ENCODE assay signal across 8 cellular contexts in the genomic region with DNA sequence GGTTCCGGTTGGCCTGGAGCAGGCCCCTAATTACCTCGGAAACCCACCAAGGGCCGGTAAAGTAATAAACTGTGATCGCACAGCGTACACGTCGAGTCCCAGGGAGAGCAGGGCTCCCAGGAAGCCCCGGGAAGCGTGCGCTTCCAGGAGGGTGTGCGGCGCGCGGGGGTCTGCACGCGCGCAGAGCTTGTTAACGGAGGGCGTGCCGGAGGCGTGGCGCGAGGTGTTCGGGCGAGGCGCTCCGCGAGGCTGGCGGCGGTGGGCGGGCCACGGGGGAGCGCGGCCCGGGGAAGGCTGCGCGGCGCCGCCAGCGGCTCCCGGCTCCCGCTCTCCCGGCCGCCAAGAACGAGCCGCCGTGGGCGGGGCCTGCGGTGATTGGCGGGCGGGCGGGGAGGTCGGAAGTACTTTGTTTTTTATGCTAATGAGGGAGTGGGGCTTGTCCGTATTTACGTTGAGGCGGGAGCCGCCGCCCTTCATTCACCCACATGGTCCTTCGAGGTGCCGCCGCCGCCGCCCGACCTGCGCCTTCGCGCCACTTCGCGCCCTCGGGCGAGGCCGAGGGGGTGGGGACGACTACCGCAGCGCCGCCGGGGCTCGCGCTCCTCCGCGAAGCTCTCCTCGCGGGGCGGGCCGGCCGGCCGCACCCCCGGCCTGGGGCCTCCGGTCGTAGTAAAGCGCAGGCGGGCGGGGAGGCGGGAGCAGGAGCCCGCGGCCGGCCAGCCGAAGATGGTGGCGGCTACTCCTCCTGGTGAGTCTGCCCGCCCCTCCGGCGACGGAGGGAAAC. TPM values are rescaled to one million over a fixed set of nuclear protein-coding genes. Genes with fewer than 3 reads are reported as not detected.
A peak's percentile ranks its signal among the peaks of the same experiment; 100 is the strongest.
DNase-seq lines count a peak whose midpoint lies in the region; ATAC-seq lines count a peak whose summit lies in the region.

A gene (plus strand): TSS at position 476 of the 784 bp plus-strand sequence.

- no peaks in the 10 kb centered on the region for H3K9me3 ChIP-seq in mesenchymal stem cell (ENCODE audit: control insufficient read depth, low read length)

- POLR2A ChIA-PET in activated CD8-positive, alpha-beta memory T cell treated with anti-CD3 and anti-CD28 coated beads for 36 hours (lab: Charles Lee): interaction anchor here (0.6 to 2.4 kb wide), 5 partner anchors 11 to 71 kb away, joined by 3 to 8 read pairs (median 3); no protein-coding TSS in a partner anchor

- H3K9ac ChIP-seq in mesenchymal stem cell (ENCODE audit: low read length): peak within 1 kb of the TSS; percentile 91

- peaks cover 4% of the 10 kb centered on the region for H3K4me1 ChIP-seq in mesenchymal stem cell (ENCODE audit: control insufficient read depth, insufficient read depth, low read depth, low read length)

- H2BK5ac ChIP-seq in mesenchymal stem cell (ENCODE audit: low read depth, low read length, poor library complexity, severe bottlenecking): peak within 1 kb of the TSS; percentile 96

- ATAC-seq in GM21367 (IDR thresholded peaks at IDR 0.05; ENCODE audit: unreplicated experiment): peak; percentile 53

- CTCF ChIA-PET in activated CD8-positive, alpha-beta memory T cell treated with anti-CD3 and anti-CD28 coated beads for 36 hours (lab: Charles Lee): interaction anchor here (2.8 kb wide), 1 partner anchor 35 kb away, joined by 13 read pairs; no protein-coding TSS in a partner anchor

- H4K8ac ChIP-seq in mesenchymal stem cell (ENCODE audit: low read length): peak within 1 kb of the TSS; percentile 80

- H2BK12ac ChIP-seq in mesenchymal stem cell (ENCODE audit: low read length in 2 of 2): peak within 1 kb of the TSS in 1 of 2 experiments; percentile 52

- DNase-seq in COLO829 (ENCODE audit: low spot score) (peak; percentile 83), HT1080 (ENCODE audit: low read depth) (peak; percentile 93), NOMO-1 (lab: John Stamatoyannopoulos, UW; ENCODE audit: unreplicated experiment in 2 of 2) (peak; percentile 97 to 100), mesenchymal stem cell (peak; percentile 86)
- peak; percentile 84 for DNase-seq in effector CD8-positive, alpha-beta T cell (lab: John Stamatoyannopoulos, UW)
- peak; percentile 79 for DNase-seq in stimulated activated CD8-positive, alpha-beta memory T cell treated with anti-CD3 and anti-CD28 coated beads, Interleukin-12 subunit alpha, Interleukin-12 subunit beta, amount 100 ng/mL, for 1 hour (ENCODE audit: low read depth)

- peak within 1 kb of the TSS; percentile 99 for H2BK15ac ChIP-seq in mesenchymal stem cell (ENCODE audit: low read depth, poor library complexity, severe bottlenecking)

- peak within 1 kb of the TSS; percentile 98 for H2BK120ac ChIP-seq in mesenchymal stem cell (ENCODE audit: low read depth, low read length)

- peak within 1 kb of the TSS; percentile 92 to 97 for H3K14ac ChIP-seq in mesenchymal stem cell (ENCODE audit: low read length in 2 of 2)

- H4K91ac ChIP-seq in mesenchymal stem cell (ENCODE audit: low read length): peak within 1 kb of the TSS; percentile 95

- H3K18ac ChIP-seq in mesenchymal stem cell (ENCODE audit: low read depth in 1 of 2, low read length in 2 of 2): peak within 1 kb of the TSS; percentile 98 to 99

- peaks cover 6 to 25% of the 10 kb centered on the region in 2 experiments for H3K36me3 ChIP-seq in mesenchymal stem cell (ENCODE audit: control insufficient read depth in 1 of 2, insufficient read depth in 2 of 2, low read depth in 1 of 2, low read length in 2 of 2)

- H3K27me3 ChIP-seq in mesenchymal stem cell (ENCODE audit: control insufficient read depth in 1 of 2, insufficient read depth in 1 of 2, low read length in 2 of 2): peaks cover 0 to 19% of the 10 kb centered on the region in 2 experiments

- peak within 1 kb of the TSS; percentile 94 to 97 for H3K4me3 ChIP-seq in mesenchymal stem cell (ENCODE audit: insufficient read depth in 1 of 2, low read depth in 1 of 2, low read length in 2 of 2)

- no peaks in the 10 kb centered on the region for H3K79me1 ChIP-seq in mesenchymal stem cell (replicated peaks; ENCODE audit: low read length, poor library complexity, severe bottlenecking)

- peak within 1 kb of the TSS in 1 of 2 experiments; percentile 80 for H3K23ac ChIP-seq in mesenchymal stem cell (ENCODE audit: low read length in 2 of 2)

- peak within 1 kb of the TSS; percentile 75 for H2AK5ac ChIP-seq in mesenchymal stem cell (ENCODE audit: low read length, severe bottlenecking)

- H3K27ac ChIP-seq in mesenchymal stem cell (ENCODE audit: low read length, poor library complexity, severe bottlenecking): peak within 1 kb of the TSS; percentile 75

- H2AFZ ChIP-seq in mesenchymal stem cell (ENCODE audit: low read depth, low read length): peak within 1 kb of the TSS; percentile 89

- H3K4ac ChIP-seq in mesenchymal stem cell (ENCODE audit: low read depth in 1 of 2, low read length in 2 of 2): peak within 1 kb of the TSS; percentile 97

- under 1% methylated on average over 62 of the region's 103 CpGs for WGBS in mesenchymal stem cell

- H3K4me2 ChIP-seq in mesenchymal stem cell (ENCODE audit: low read length, poor library complexity, severe bottlenecking): peak within 1 kb of the TSS; percentile 95

RNA-seq across cellular contexts. Expression of the gene that starts here (rescaled TPM):
- 7.2 and 8.7 TPM in 2 replicates for total RNA-seq in HT1080 (2014; rRNA removed; shearing (Covaris generic))
- polyA plus RNA-seq in HT1080 (2015; cell fraction: cytosol; rRNA removed): 2.1 and 2.7 TPM in 2 replicates
- 26.6 and 28.4 TPM in 2 replicates for polyA plus RNA-seq in HT1080 (2015; cell fraction: nucleus; rRNA removed)
- 10 to 100 TPM; 35.4 to 36.4 TPM for total RNA-seq in activated CD8-positive, alpha-beta memory T cell treated with anti-CD3 and anti-CD28 coated beads for 36 hours
- polyA plus RNA-seq in mesenchymal stem cell (2013, experiment 1 of 2): 0.10 TPM
- polyA plus RNA-seq in mesenchymal stem cell (2013, experiment 2 of 2): 0.12 TPM

Comparison
In these comparisons a context has a peak if more than half of its experiments do, and no peak if none do; other contexts are left out.
1. Peak in every context shown above with its lines: DNase-seq, ATAC-seq, H3K4me3 ChIP-seq and H3K27ac ChIP-seq.